ENCODE assay signal across 26 cellular contexts in genomic region chr9:134742822-134743221, GRCh38.
DNase-seq lines count a peak whose midpoint lies in the region; ATAC-seq, FAIRE-seq and TF ChIP-seq lines count a peak whose summit lies in the region.
"Had no signal": no experiment of that assay in that cellular context is flagged by ENCODE, and none has a peak within 500 bp of the region (broad histone marks: within the 10 kb centered on the region; RNA-seq: fewer than 3 reads in every experiment).

No MANE protein-coding gene starts in this region.

- DNase-seq in HepG2 (ENCODE audit: low spot score) (no peak), right lobe of liver (no peak), PC-9 (no peak), fibroblast of villous mesenchyme (ENCODE audit: low read depth) (no peak), progenitor cell of endocrine pancreas (ENCODE audit: low spot score, unreplicated experiment) (no peak), NOMO-1 treated with dmso at 0.1 percent for 144 hours (lab: John Stamatoyannopoulos, UW; ENCODE audit: unreplicated experiment) (no peak), UCSD-AML1 (lab: John Stamatoyannopoulos, UW; ENCODE audit: unreplicated experiment) (no peak)
- DNase-seq in stimulated activated effector memory CD8-positive, alpha-beta T cell treated with anti-CD3 and anti-CD28 coated beads, Interleukin-12 subunit alpha, Interleukin-12 subunit beta, amount 100 ng/mL, for 72 hours (ENCODE audit: low spot score in 2 of 2) = no peak
- DNase-seq: activated CD4-positive, alpha-beta memory T cell treated with anti-CD3 and anti-CD28 coated beads, Interleukin-2, amount 10 ng/mL, durations not matched to agents 7 days and 5 days; activated naive CD8-positive, alpha-beta T cell treated with anti-CD3 and anti-CD28 coated beads for 36 hours; Calu3; central memory CD4-positive, alpha-beta T cell; DND-41; dorsolateral prefrontal cortex; left cardiac atrium; mammary epithelial cell; NCI-H146; NCI-H510A; small intestine; stimulated activated CD4-positive, alpha-beta T cell treated with anti-CD3 and anti-CD28 coated beads, Interleukin-2, amount 100 ng/mL, for 24 hours had no signal

- intact Hi-C loops in HepG2 (cut with micrococcal nuclease; ENCODE audit: unreplicated experiment) = no loop called here
- intact Hi-C loops in right lobe of liver (cut with DNase I) = no loop called here
- intact Hi-C loops in PC-9 (cut with micrococcal nuclease; ENCODE audit: unreplicated experiment) = no loop called here

- H3K9me3 ChIP-seq in HepG2 (ENCODE audit: low read length) (peaks cover 7% of the 10 kb centered on the region; the same call in 1 of the 2 replicates), right lobe of liver (no peaks in the 10 kb centered on the region), PC-9 (ENCODE audit: insufficient read depth, low read depth) (no peaks in the 10 kb centered on the region)
- H3K9me3 ChIP-seq: ascending aorta had no signal

- H3K4me3 Mint-ChIP-seq in stimulated activated effector memory CD8-positive, alpha-beta T cell treated with anti-CD3 and anti-CD28 coated beads, Interleukin-12 subunit alpha, Interleukin-12 subunit beta, amount 100 ng/mL, for 72 hours = no peak overlapping the region
- H3K4me3 Mint-ChIP-seq in progenitor cell of endocrine pancreas (ENCODE audit: low read depth) = no peak overlapping the region
- H3K4me3 Mint-ChIP-seq: activated CD4-positive, alpha-beta memory T cell treated with anti-CD3 and anti-CD28 coated beads, Interleukin-2, amount 10 ng/mL, durations not matched to agents 7 days and 5 days; activated naive CD8-positive, alpha-beta T cell treated with anti-CD3 and anti-CD28 coated beads for 36 hours; B cell; stimulated activated memory B cell treated with anti-CD40 and anti-IgM and Interleukin-4, amounts not matched to agents 10 μg/mL and 1 μg/mL and 100 μg/mL, for 72 hours had no signal

- H3F3A ChIP-seq in PC-9 (ENCODE audit: insufficient read depth, low read depth) = peaks cover 6% of the 10 kb centered on the region

- H3K4me1 Mint-ChIP-seq in stimulated activated effector memory CD8-positive, alpha-beta T cell treated with anti-CD3 and anti-CD28 coated beads, Interleukin-12 subunit alpha, Interleukin-12 subunit beta, amount 100 ng/mL, for 72 hours = peaks cover 8% of the 10 kb centered on the region
- H3K4me1 Mint-ChIP-seq in progenitor cell of endocrine pancreas (ENCODE audit: low read depth) = no peaks in the 10 kb centered on the region
- H3K4me1 Mint-ChIP-seq: activated CD4-positive, alpha-beta memory T cell treated with anti-CD3 and anti-CD28 coated beads, Interleukin-2, amount 10 ng/mL, durations not matched to agents 7 days and 5 days; activated naive CD8-positive, alpha-beta T cell treated with anti-CD3 and anti-CD28 coated beads for 36 hours; B cell; stimulated activated memory B cell treated with anti-CD40 and anti-IgM and Interleukin-4, amounts not matched to agents 10 μg/mL and 1 μg/mL and 100 μg/mL, for 72 hours had no signal

- FAIRE-seq in HepG2 (lab: Jason Lieb, UNC) = no peak
- FAIRE-seq: A204.1, K562, small intestine, urothelium cell line had no signal

- TF ChIP-seq CTCF in HepG2 (CRISPR knock-in tag; IDR thresholded peaks at IDR 0.05) (peak; percentile 45), right lobe of liver (IDR thresholded peaks at IDR 0.05) (peak in 1 of 4 donors; percentile 5), PC-9 (conservative IDR thresholded peaks at IDR 0.05) (peak; percentile 28; the same call in 1 of the 2 replicates), fibroblast of villous mesenchyme (IDR thresholded peaks at IDR 0.05; ENCODE audit: insufficient read depth, low read depth, low read length) (peak; percentile 10), progenitor cell of endocrine pancreas (IDR thresholded peaks at IDR 0.05; ENCODE audit: unreplicated experiment) (no peak)

- ATAC-seq in HepG2 (peak; percentile 26; the same call in 1 of the 3 replicates), right lobe of liver (no peak)
- no peak for ATAC-seq in stimulated activated effector memory CD8-positive, alpha-beta T cell treated with anti-CD3 and anti-CD28 coated beads, Interleukin-12 subunit alpha, Interleukin-12 subunit beta, amount 100 ng/mL, for 72 hours
- ATAC-seq: K562; left cardiac atrium; stimulated activated memory B cell treated with anti-CD40 and anti-IgM and Interleukin-4, amounts not matched to agents 10 μg/mL and 1 μg/mL and 100 μg/mL, for 72 hours had no signal

- TF ChIP-seq EP300 in HepG2 (IDR thresholded peaks at IDR 0.05; ENCODE audit: low read depth in 2 of 2, low read length in 2 of 2) (no peak), HepG2 (CRISPR knock-in tag; IDR thresholded peaks at IDR 0.05; ENCODE audit: borderline replicate concordance) (no peak)

- peak overlapping the region; percentile 6 for H3K27ac Mint-ChIP-seq in stimulated activated effector memory CD8-positive, alpha-beta T cell treated with anti-CD3 and anti-CD28 coated beads, Interleukin-12 subunit alpha, Interleukin-12 subunit beta, amount 100 ng/mL, for 72 hours
- no peak overlapping the region for H3K27ac Mint-ChIP-seq in progenitor cell of endocrine pancreas
- H3K27ac Mint-ChIP-seq: activated CD4-positive, alpha-beta memory T cell treated with anti-CD3 and anti-CD28 coated beads, Interleukin-2, amount 10 ng/mL, durations not matched to agents 7 days and 5 days; activated naive CD8-positive, alpha-beta T cell treated with anti-CD3 and anti-CD28 coated beads for 36 hours; B cell; stimulated activated memory B cell treated with anti-CD40 and anti-IgM and Interleukin-4, amounts not matched to agents 10 μg/mL and 1 μg/mL and 100 μg/mL, for 72 hours had no signal

- H2AFZ ChIP-seq in HepG2 (ENCODE audit: low read length) = no peak overlapping the region
- no peak overlapping the region for H2AFZ ChIP-seq in PC-9

- TF ChIP-seq RAD21 in HepG2 (CRISPR knock-in tag; IDR thresholded peaks at IDR 0.05) = no peak

- TF ChIP-seq POLR2A in HepG2 (IDR thresholded peaks at IDR 0.05; ENCODE audit: insufficient read depth in 1 of 2, low read depth in 2 of 2, low read length in 2 of 2) (no peak), right lobe of liver (IDR thresholded peaks at IDR 0.05) (no peak)

- no peaks in the 10 kb centered on the region for H3K27me3 Mint-ChIP-seq in progenitor cell of endocrine pancreas
- H3K27me3 Mint-ChIP-seq: activated CD4-positive, alpha-beta memory T cell treated with anti-CD3 and anti-CD28 coated beads, Interleukin-2, amount 10 ng/mL, durations not matched to agents 7 days and 5 days; B cell had no signal

- H3K4me2 ChIP-seq in HepG2 (ENCODE audit: low read depth, low read length) (no peak overlapping the region), PC-9 (no peak overlapping the region)

- in situ Hi-C loops in HepG2 (cut with HindIII; ENCODE audit: extremely low pct_ligation_motif_present, low pct_unique_long_range_greater_than_20kb) = no loop called here

- 0 out of 2 replicates have a peak, but pooled peaks cover 3% of the 10 kb centered on the region for H4K20me1 ChIP-seq in HepG2 (ENCODE audit: insufficient read depth, low read length)
- H4K20me1 ChIP-seq in PC-9 (ENCODE audit: insufficient read depth) = no peaks in the 10 kb centered on the region

- no peaks in the 10 kb centered on the region for H3K36me3 Mint-ChIP-seq in stimulated activated effector memory CD8-positive, alpha-beta T cell treated with anti-CD3 and anti-CD28 coated beads, Interleukin-12 subunit alpha, Interleukin-12 subunit beta, amount 100 ng/mL, for 72 hours
- no peaks in the 10 kb centered on the region for H3K36me3 Mint-ChIP-seq in progenitor cell of endocrine pancreas (ENCODE audit: insufficient read depth)
- H3K36me3 Mint-ChIP-seq: activated naive CD8-positive, alpha-beta T cell treated with anti-CD3 and anti-CD28 coated beads for 36 hours; stimulated activated memory B cell treated with anti-CD40 and anti-IgM and Interleukin-4, amounts not matched to agents 10 μg/mL and 1 μg/mL and 100 μg/mL, for 72 hours had no signal

- H3K9me3 Mint-ChIP-seq in stimulated activated effector memory CD8-positive, alpha-beta T cell treated with anti-CD3 and anti-CD28 coated beads, Interleukin-12 subunit alpha, Interleukin-12 subunit beta, amount 100 ng/mL, for 72 hours = no peaks in the 10 kb centered on the region
- no peaks in the 10 kb centered on the region for H3K9me3 Mint-ChIP-seq in progenitor cell of endocrine pancreas (ENCODE audit: low read depth)
- H3K9me3 Mint-ChIP-seq: activated naive CD8-positive, alpha-beta T cell treated with anti-CD3 and anti-CD28 coated beads for 36 hours; stimulated activated memory B cell treated with anti-CD40 and anti-IgM and Interleukin-4, amounts not matched to agents 10 μg/mL and 1 μg/mL and 100 μg/mL, for 72 hours had no signal

- CTCF ChIA-PET in HepG2 (lab: Yijun Ruan, JAX; ENCODE audit: low intra/inter-chr PET ratio, low total read pairs) = no interaction called here
- CTCF ChIA-PET in PC-9 (lab: Charles Lee) = no interaction called here

- WGBS in HepG2 (ENCODE audit: low lambda C conversion rate) = 0% methylated on average over 2 of the region's 16 CpGs
- WGBS in right lobe of liver (ENCODE audit: insufficient coverage, low coverage, low lambda C conversion rate, missing lambda C conversion rate) = 58% methylated on average over 7 of the region's 16 CpGs

- H3K79me2 ChIP-seq in HepG2 (ENCODE audit: insufficient read depth, low read length) (no peaks in the 10 kb centered on the region), PC-9 (ENCODE audit: low read depth) (no peaks in the 10 kb centered on the region)

- H3K27me3 ChIP-seq in HepG2 (ENCODE audit: control insufficient read depth in 1 of 2, insufficient read depth in 2 of 2, low read length in 2 of 2) (peaks cover 9 to 46% of the 10 kb centered on the region in 2 experiments), right lobe of liver (no peaks in the 10 kb centered on the region), PC-9 (ENCODE audit: insufficient read depth, low read depth) (peaks cover 47% of the 10 kb centered on the region)
- H3K27me3 ChIP-seq: ascending aorta, dorsolateral prefrontal cortex had no signal

- H3K36me3 ChIP-seq in HepG2 (replicated peaks in 1 of 2; ENCODE audit: control insufficient read depth in 1 of 2, insufficient read depth in 2 of 2, low read length in 2 of 2) (no peaks in the 10 kb centered on the region), right lobe of liver (no peaks in the 10 kb centered on the region), PC-9 (ENCODE audit: low read depth) (no peaks in the 10 kb centered on the region)

- no peak overlapping the region for H3K9ac ChIP-seq in HepG2 (ENCODE audit: insufficient read depth, low read depth, low read length)

- H3K4me3 ChIP-seq in HepG2 (replicated peaks in 1 of 3; ENCODE audit: insufficient read depth in 1 of 3, low read depth in 2 of 3, low read length in 3 of 3) (no peak overlapping the region), right lobe of liver (no peak overlapping the region), PC-9 (no peak overlapping the region), fibroblast of villous mesenchyme (ENCODE audit: low read depth, low read length) (no peak overlapping the region)
- H3K4me3 ChIP-seq: ascending aorta, dorsolateral prefrontal cortex, K562 had no signal

- H3K4me1 ChIP-seq in HepG2 (ENCODE audit: insufficient read depth, low read length) (no peaks in the 10 kb centered on the region), right lobe of liver (no peaks in the 10 kb centered on the region), PC-9 (replicated peaks; ENCODE audit: insufficient read depth) (no peaks in the 10 kb centered on the region)
- H3K4me1 ChIP-seq: ascending aorta had no signal

- H3K27ac ChIP-seq in HepG2 (ENCODE audit: extremely low read length, insufficient read depth, low read length) (no peak overlapping the region), right lobe of liver (no peak overlapping the region), PC-9 (no peak overlapping the region)
- H3K27ac ChIP-seq: ascending aorta, dorsolateral prefrontal cortex had no signal

- H3K9me2 ChIP-seq in PC-9 (ENCODE audit: insufficient read depth) = no peaks in the 10 kb centered on the region

- POLR2A ChIA-PET in HepG2 (lab: Yijun Ruan, JAX) = no interaction called here
- POLR2A ChIA-PET in PC-9 (lab: Charles Lee; ENCODE audit: unreplicated experiment) = no interaction called here

- BruUV-seq in HepG2 (replicated peaks; lab: Mats Ljungman, UMichigan) = no TSS peak
- BruUV-seq in PC-9 (replicated peaks; lab: Mats Ljungman, UMichigan) = no TSS peak
